ENCODE assay signal across 8 cellular contexts in genomic region chr10:97291357-97292096, GRCh38. TPM values are rescaled to one million over a fixed set of nuclear protein-coding genes. Genes with fewer than 3 reads are reported as not detected.
DNase-seq lines count a peak whose midpoint lies in the region; ATAC-seq and TF ChIP-seq lines count a peak whose summit lies in the region.

No MANE protein-coding gene starts in this region.

- in situ Hi-C loops in GM23248 (cut with MboI) = no loop called here

- H3K9me3 ChIP-seq in GM23248 (ENCODE audit: low read depth) (no peaks in the 10 kb centered on the region), SK-N-MC (ENCODE audit: low read depth, low read length) (no peaks in the 10 kb centered on the region)

- no peaks in the 10 kb centered on the region for H3K36me3 Mint-ChIP-seq in osteocyte (ENCODE audit: unreplicated experiment)

- H3K36me3 ChIP-seq in GM23248 (ENCODE audit: low read depth) (no peaks in the 10 kb centered on the region), SK-N-MC (ENCODE audit: insufficient read depth, low read length) (peaks cover 2% of the 10 kb centered on the region; the same call in 1 of the 2 replicates)

- H3K4me1 ChIP-seq in GM23248 (ENCODE audit: insufficient read depth) = peaks cover 8% of the 10 kb centered on the region

- DNase-seq in GM23248 (peak; percentile 36), SK-N-MC (ENCODE audit: low read depth, low spot score) (no peak), fibroblast of mammary gland (ENCODE audit: low read depth) (no peak), osteocyte (ENCODE audit: extremely low spot score, unreplicated experiment) (no peak), AG08396 (ENCODE audit: low spot score) (no peak), NCI-H774 (lab: John Stamatoyannopoulos, UW) (no peak), germinal center (ENCODE audit: low spot score) (no peak)

- peak overlapping the region; percentile 96 for H3K27ac ChIP-seq in GM23248
- H3K27ac ChIP-seq in SK-N-MC = peak overlapping the region; percentile 75; the same call in 1 of the 2 replicates

- H3K9ac ChIP-seq in GM23248 (peak overlapping the region; percentile 91), SK-N-MC (ENCODE audit: insufficient read length) (peak overlapping the region; percentile 83)

- whole genome bisulfite sequencing in GM23248 (ENCODE audit: low coverage in 1 of 2, low lambda C conversion rate in 2 of 2, missing lambda C conversion rate in 2 of 2), 2 experiments = 42 to 48% methylated on average over 25 of the region's 25 CpGs

- H3K79me2 ChIP-seq in GM23248 (ENCODE audit: insufficient read depth) = peaks cover 37% of the 10 kb centered on the region

- H3K4me3 Mint-ChIP-seq in osteocyte (ENCODE audit: unreplicated experiment) = peak overlapping the region; percentile 82

- no peaks in the 10 kb centered on the region for H3K27me3 ChIP-seq in GM23248 (replicated peaks; ENCODE audit: insufficient read depth)

- no peaks in the 10 kb centered on the region for H3K27me3 Mint-ChIP-seq in osteocyte (ENCODE audit: unreplicated experiment)

- H3F3A ChIP-seq in GM23248 (ENCODE audit: insufficient read depth) = peaks cover 16% of the 10 kb centered on the region

- H2AFZ ChIP-seq in GM23248 = peak overlapping the region; percentile 91

- peak overlapping the region; percentile 85 for H3K4me3 ChIP-seq in GM23248
- peak overlapping the region; percentile 90 for H3K4me3 ChIP-seq in SK-N-MC
- peak overlapping the region; percentile 69 for H3K4me3 ChIP-seq in fibroblast of mammary gland (ENCODE audit: control insufficient read depth, low read depth, low read length)

- no peak for ATAC-seq in GM21381 (IDR thresholded peaks at IDR 0.05; ENCODE audit: unreplicated experiment)

- TF ChIP-seq CTCF in fibroblast of mammary gland (conservative IDR thresholded peaks at IDR 0.05; ENCODE audit: control insufficient read depth, insufficient read depth, low read depth, low read length) = no peak
- TF ChIP-seq CTCF in osteocyte (IDR thresholded peaks at IDR 0.05) = no peak

- H3K9me2 ChIP-seq in GM23248 (ENCODE audit: insufficient read depth) = no peaks in the 10 kb centered on the region

- peak overlapping the region; percentile 90 for H3K4me2 ChIP-seq in GM23248 (ENCODE audit: unreplicated experiment)

- H3K27ac Mint-ChIP-seq in osteocyte (ENCODE audit: unreplicated experiment) = peak overlapping the region; percentile 95

- H3K9me3 Mint-ChIP-seq in osteocyte (ENCODE audit: unreplicated experiment) = no peaks in the 10 kb centered on the region

- H4K20me1 ChIP-seq in GM23248 (ENCODE audit: insufficient read depth) = no peaks in the 10 kb centered on the region

- H3K4me1 Mint-ChIP-seq in osteocyte (ENCODE audit: unreplicated experiment) = peaks cover 16% of the 10 kb centered on the region

RNA-seq across cellular contexts. Expression of gene ARHGAP19, which starts 0.9 kb away (rescaled TPM):
- 5.0 and 5.1 TPM in 2 replicates for total RNA-seq in GM23248 (2014; rRNA removed; shearing (Covaris generic))
- polyA plus RNA-seq in GM23248 (2016; fragmentation: Nextera tagmentation; extraction: Ambion mirVana) = 1.9 and 2.2 TPM in 2 replicates
- total RNA-seq in osteocyte = 5.0 and 5.5 TPM in 2 replicates

RNA-seq across cellular contexts. Expression of gene FRAT1, which starts 27.5 kb away (rescaled TPM):
- 1.6 and 1.8 TPM in 2 replicates for total RNA-seq in GM23248 (2014; rRNA removed; shearing (Covaris generic))
- 0.44 and 0.75 TPM in 2 replicates for polyA plus RNA-seq in GM23248 (2016; fragmentation: Nextera tagmentation; extraction: Ambion mirVana)
- total RNA-seq in osteocyte = 3.5 and 3.6 TPM in 2 replicates

RNA-seq across cellular contexts. Expression of gene FRAT2, which starts 43.0 kb away (rescaled TPM):
- 10.3 and 16.3 TPM in 2 replicates for total RNA-seq in GM23248 (2014; rRNA removed; shearing (Covaris generic))
- 1.6 and 2.8 TPM in 2 replicates for polyA plus RNA-seq in GM23248 (2016; fragmentation: Nextera tagmentation; extraction: Ambion mirVana)
- total RNA-seq in osteocyte = 7.9 and 8.0 TPM in 2 replicates
